12 cellular contexts compared by ENCODE assay signal in genomic region chr22:36257948-36258674, GRCh38. TPM values are rescaled to one million over a fixed set of nuclear protein-coding genes. Genes with fewer than 3 reads are reported as not detected.
DNase-seq lines count a peak whose midpoint lies in the region; ATAC-seq and TF ChIP-seq lines count a peak whose summit lies in the region.
"Had no signal": no experiment of that assay in that cellular context is flagged by ENCODE, and none has a peak within 500 bp of the region (broad histone marks: within the 10 kb centered on the region; RNA-seq: fewer than 3 reads in every experiment).

No MANE protein-coding gene starts in this region.

- no peak for TF ChIP-seq CTCF in gastroesophageal sphincter (IDR thresholded peaks at IDR 0.05)
- no peak for TF ChIP-seq CTCF in spleen (IDR thresholded peaks at IDR 0.05 in 8 of 11, conservative IDR thresholded peaks at IDR 0.05 in 3 of 11)

- H3K27me3 ChIP-seq in gastroesophageal sphincter (no peaks in the 10 kb centered on the region), spleen (replicated peaks in 1 of 7) (no peaks in the 10 kb centered on the region)

- POLR2A ChIA-PET in activated CD4-positive, alpha-beta T cell treated with anti-CD3 and anti-CD28 coated beads for 36 hours (lab: Charles Lee) = no interaction called here
- POLR2A ChIA-PET in activated CD4-positive, alpha-beta memory T cell treated with anti-CD3 and anti-CD28 coated beads for 36 hours (lab: Charles Lee) = interaction anchor here (0.9 to 1.2 kb wide), 2 partner anchors 19 to 20 kb away, joined by 3 to 4 read pairs; partner anchors contain the start of gene APOL2

- no peaks in the 10 kb centered on the region for H3K27me3 Mint-ChIP-seq in activated CD4-positive, alpha-beta T cell treated with anti-CD3 and anti-CD28 coated beads for 36 hours
- no peaks in the 10 kb centered on the region for H3K27me3 Mint-ChIP-seq in activated CD4-positive, alpha-beta memory T cell treated with anti-CD3 and anti-CD28 coated beads for 36 hours

- H3K4me3 Mint-ChIP-seq in activated CD4-positive, alpha-beta T cell treated with anti-CD3 and anti-CD28 coated beads for 36 hours = peak overlapping the region; percentile 16
- H3K4me3 Mint-ChIP-seq in activated CD4-positive, alpha-beta memory T cell treated with anti-CD3 and anti-CD28 coated beads for 36 hours = peak overlapping the region; percentile 17

- WGBS in gastroesophageal sphincter (ENCODE audit: low coverage in 1 of 2), 2 donors = 52 to 72% methylated on average over 8 to 11 of the region's 13 CpGs
- 85 to 88% (median 88%) methylated on average over 13 of the region's 13 CpGs for whole genome bisulfite sequencing in spleen, 5 donors

- peaks cover 51% of the 10 kb centered on the region for H3K4me1 Mint-ChIP-seq in activated CD4-positive, alpha-beta T cell treated with anti-CD3 and anti-CD28 coated beads for 36 hours
- peaks cover 59% of the 10 kb centered on the region for H3K4me1 Mint-ChIP-seq in activated CD4-positive, alpha-beta memory T cell treated with anti-CD3 and anti-CD28 coated beads for 36 hours (ENCODE audit: low read depth)

- CTCF ChIA-PET in activated CD4-positive, alpha-beta T cell treated with anti-CD3 and anti-CD28 coated beads for 36 hours (lab: Charles Lee) = interaction anchor here (0.7 to 1.1 kb wide), 4 partner anchors 20 to 228 kb away, joined by 3 to 4 read pairs (median 3); no protein-coding TSS in a partner anchor
- CTCF ChIA-PET in activated CD4-positive, alpha-beta memory T cell treated with anti-CD3 and anti-CD28 coated beads for 36 hours (lab: Charles Lee) = interaction anchor here (1.2 to 1.4 kb wide), 2 partner anchors 28 to 212 kb away, joined by 4 read pairs; no protein-coding TSS in a partner anchor

- peak overlapping the region; percentile 80 for H3K27ac Mint-ChIP-seq in activated CD4-positive, alpha-beta T cell treated with anti-CD3 and anti-CD28 coated beads for 36 hours
- peak overlapping the region; percentile 79 for H3K27ac Mint-ChIP-seq in activated CD4-positive, alpha-beta memory T cell treated with anti-CD3 and anti-CD28 coated beads for 36 hours

- H3K4me3 ChIP-seq in gastroesophageal sphincter = no peak overlapping the region
- H3K4me3 ChIP-seq in spleen = no peak overlapping the region

- H3K36me3 ChIP-seq in gastroesophageal sphincter (peaks cover 0 to 40% of the 10 kb centered on the region in 2 donors), spleen (peaks cover 0 to 75% (median 39%) of the 10 kb centered on the region in 6 donors)

- H3K9me3 Mint-ChIP-seq in activated CD4-positive, alpha-beta T cell treated with anti-CD3 and anti-CD28 coated beads for 36 hours (ENCODE audit: low read depth) = no peaks in the 10 kb centered on the region
- H3K9me3 Mint-ChIP-seq in activated CD4-positive, alpha-beta memory T cell treated with anti-CD3 and anti-CD28 coated beads for 36 hours = no peaks in the 10 kb centered on the region

- intact Hi-C loops in activated CD4-positive, alpha-beta T cell treated with anti-CD3 and anti-CD28 coated beads for 36 hours (cut with DNase I, micrococcal nuclease) = no loop called here
- intact Hi-C loops in activated CD4-positive, alpha-beta memory T cell treated with anti-CD3 and anti-CD28 coated beads for 36 hours (cut with micrococcal nuclease) = loop anchor here (5.0 kb wide), 1 partner anchor 36 kb away; no protein-coding TSS in a partner anchor
- intact Hi-C loops in spleen (cut with DNase I; ENCODE audit: low total_unique reads) = no loop called here

- DNase-seq in activated CD4-positive, alpha-beta T cell treated with anti-CD3 and anti-CD28 coated beads for 36 hours = no peak
- DNase-seq in activated CD4-positive, alpha-beta T cell treated with anti-CD3 and anti-CD28 coated beads for 48 hours = no peak
- DNase-seq in activated CD4-positive, alpha-beta memory T cell treated with anti-CD3 and anti-CD28 coated beads for 36 hours = no peak
- DNase-seq in spleen = no peak
- DNase-seq: GOT3, Karpas-422 had no signal

- TF ChIP-seq EP300 in gastroesophageal sphincter (IDR thresholded peaks at IDR 0.05) = no peak

- peak; percentile 5 for ATAC-seq in activated CD4-positive, alpha-beta T cell treated with anti-CD3 and anti-CD28 coated beads for 36 hours
- no peak for ATAC-seq in gastroesophageal sphincter
- no peak for ATAC-seq in GM18502 (IDR thresholded peaks at IDR 0.05; ENCODE audit: poor library complexity, unreplicated experiment)
- ATAC-seq in HG03025 (IDR thresholded peaks at IDR 0.05; ENCODE audit: low FRiP score, unreplicated experiment) = no peak
- ATAC-seq in GM19351 (IDR thresholded peaks at IDR 0.05; ENCODE audit: unreplicated experiment) = no peak
- ATAC-seq: SK-N-SH treated with all-trans-retinoic acid at 6 μM for 48 hours had no signal

- H3K27ac ChIP-seq in gastroesophageal sphincter = peak overlapping the region in 3 of 4 donors; percentile 64 to 68 (median 65)
- peak overlapping the region; percentile 49 to 82 (median 67) for H3K27ac ChIP-seq in spleen

- TF ChIP-seq POLR2A in gastroesophageal sphincter (IDR thresholded peaks at IDR 0.05) = no peak
- TF ChIP-seq POLR2A in spleen (IDR thresholded peaks at IDR 0.05) = no peak

- peaks cover 56% of the 10 kb centered on the region for H3K36me3 Mint-ChIP-seq in activated CD4-positive, alpha-beta T cell treated with anti-CD3 and anti-CD28 coated beads for 36 hours (ENCODE audit: low read depth)
- peaks cover 60% of the 10 kb centered on the region for H3K36me3 Mint-ChIP-seq in activated CD4-positive, alpha-beta memory T cell treated with anti-CD3 and anti-CD28 coated beads for 36 hours

- H3K9me3 ChIP-seq in gastroesophageal sphincter (no peaks in the 10 kb centered on the region), spleen (no peaks in the 10 kb centered on the region)

- H3K4me1 ChIP-seq in gastroesophageal sphincter (peaks cover 0 to 73% (median 38%) of the 10 kb centered on the region in 3 donors), spleen (peaks cover 36 to 83% (median 65%) of the 10 kb centered on the region in 6 donors)

RNA-seq across cellular contexts. Expression of gene APOL1, which starts 5.2 kb away (rescaled TPM):
- 10 to 100 TPM; 32.0 to 37.2 TPM for total RNA-seq in activated CD4-positive, alpha-beta T cell treated with anti-CD3 and anti-CD28 coated beads for 36 hours
- total RNA-seq in activated CD4-positive, alpha-beta memory T cell treated with anti-CD3 and anti-CD28 coated beads for 36 hours = 10 to 100 TPM; 44.7 to 46.3 TPM
- total RNA-seq in gastroesophageal sphincter = 10 to 100 TPM in 3 of 4 donors, 1 to 10 TPM in 1; 10.0 to 53.7 (median 26.0) TPM
- 100 to 1,000 TPM in 1 of 7 donors, 10 to 100 TPM in 6; 33.3 to 108 (median 73.9) TPM for total RNA-seq in spleen
- 10 to 100 TPM in 2 of 3 donors, 1 to 10 TPM in 1; 10.0 to 24.2 (median 11.4) TPM for polyA plus RNA-seq in spleen

RNA-seq across cellular contexts. Expression of gene APOL2, which starts 18.8 kb away (rescaled TPM):
- total RNA-seq in activated CD4-positive, alpha-beta T cell treated with anti-CD3 and anti-CD28 coated beads for 36 hours = 10 to 100 TPM; 64.5 TPM
- 10 to 100 TPM; 76.4 to 82.9 TPM for total RNA-seq in activated CD4-positive, alpha-beta memory T cell treated with anti-CD3 and anti-CD28 coated beads for 36 hours
- total RNA-seq in gastroesophageal sphincter (10 to 100 TPM; 29.1 to 40.9 (median 35.0) TPM), spleen (10 to 100 TPM; 53.2 to 77.2 (median 59.3) TPM)
- polyA plus RNA-seq in spleen = 10 to 100 TPM; 16.0 to 35.0 (median 20.2) TPM

RNA-seq across cellular contexts. Expression of gene APOL4, which starts 56.5 kb away (rescaled TPM):
- total RNA-seq in activated CD4-positive, alpha-beta T cell treated with anti-CD3 and anti-CD28 coated beads for 36 hours = under 1 TPM; 0.16 to 0.21 TPM
- total RNA-seq in activated CD4-positive, alpha-beta memory T cell treated with anti-CD3 and anti-CD28 coated beads for 36 hours = under 1 TPM; 0.53 to 0.67 TPM
- total RNA-seq in gastroesophageal sphincter (10 to 100 TPM in 1 of 4 donors, 1 to 10 TPM in 3; 1.1 to 18.8 (median 5.4) TPM), spleen (10 to 100 TPM in 2 of 7 donors, 1 to 10 TPM in 4, not detected in 1; 2.5 to 14.4 (median 4.9) TPM)
- polyA plus RNA-seq in spleen = 1 to 10 TPM; 3.0 to 4.0 (median 3.9) TPM
- total RNA-seq: NCI-H460 had no signal
